Comparison of ENCODE assay signal across 16 cellular contexts in genomic region chr5:80152778-80153177, GRCh38.
A peak's percentile ranks its signal among the peaks of the same experiment; 100 is the strongest.
DNase-seq lines count a peak whose midpoint lies in the region; ATAC-seq and TF ChIP-seq lines count a peak whose summit lies in the region.
"Had no signal": no experiment of that assay in that cellular context is flagged by ENCODE, and none has a peak within 500 bp of the region (broad histone marks: within the 10 kb centered on the region; RNA-seq: fewer than 3 reads in every experiment).

No MANE protein-coding gene starts in this region.

- TF ChIP-seq CTCF in dorsolateral prefrontal cortex (IDR thresholded peaks at IDR 0.05 in 54 of 56, conservative IDR thresholded peaks at IDR 0.05 in 2 of 56; ENCODE audit: low read depth in 1 of 56, partially characterized antibody in 56 of 56): no peak
- TF ChIP-seq CTCF in heart left ventricle (IDR thresholded peaks at IDR 0.05): no peak

- CTCF ChIA-PET in activated CD4-positive, alpha-beta memory T cell treated with anti-CD3 and anti-CD28 coated beads, Interleukin-2, amount 10 ng/mL, durations not matched to agents 7 days and 5 days (lab: Charles Lee): interaction anchor here (0.8 to 1.5 kb wide), 4 partner anchors 16 to 155 kb away, joined by 3 to 4 read pairs (median 4); no protein-coding TSS in a partner anchor

- peaks cover 0 to 43% (median 24%) of the 10 kb centered on the region in 9 donors for H3K36me3 ChIP-seq in heart left ventricle
- H3K36me3 ChIP-seq: thyroid gland had no signal

- intact Hi-C loops in dorsolateral prefrontal cortex (cut with DNase I): loop anchor here (2.0 to 10.0 kb wide), 2 partner anchors 38 to 52 kb away; no protein-coding TSS in a partner anchor
- intact Hi-C loops in heart left ventricle (cut with DNase I): no loop called here

- no peaks in the 10 kb centered on the region for H3K9me3 ChIP-seq in heart left ventricle
- H3K9me3 ChIP-seq: Caco-2, thyroid gland had no signal

- no peaks in the 10 kb centered on the region for H3K9me3 Mint-ChIP-seq in activated CD4-positive, alpha-beta memory T cell treated with anti-CD3 and anti-CD28 coated beads, Interleukin-2, amount 10 ng/mL, durations not matched to agents 7 days and 5 days

- no peak overlapping the region for H3K4me3 Mint-ChIP-seq in activated CD4-positive, alpha-beta memory T cell treated with anti-CD3 and anti-CD28 coated beads, Interleukin-2, amount 10 ng/mL, durations not matched to agents 7 days and 5 days

- ATAC-seq in HG03342 (IDR thresholded peaks at IDR 0.05; ENCODE audit: unreplicated experiment) (no peak), heart left ventricle (no peak), HG02623 (IDR thresholded peaks at IDR 0.05; ENCODE audit: unreplicated experiment) (no peak)

- H3K36me3 Mint-ChIP-seq in activated CD4-positive, alpha-beta memory T cell treated with anti-CD3 and anti-CD28 coated beads, Interleukin-2, amount 10 ng/mL, durations not matched to agents 7 days and 5 days (ENCODE audit: low read depth): peaks cover 75% of the 10 kb centered on the region

- H3K27ac ChIP-seq in dorsolateral prefrontal cortex (peak overlapping the region in 54 of 59 donors; percentile 30 to 92 (median 82)), heart left ventricle (no peak overlapping the region)
- H3K27ac ChIP-seq: PC-9 had no signal

- POLR2A ChIA-PET in activated CD4-positive, alpha-beta memory T cell treated with anti-CD3 and anti-CD28 coated beads, Interleukin-2, amount 10 ng/mL, durations not matched to agents 7 days and 5 days (lab: Charles Lee): interaction anchor here (0.8 to 3.9 kb wide), 6 partner anchors 12 to 103 kb away, joined by 4 to 27 read pairs (median 6); partner anchors contain the start of gene SERINC5

- H3K4me1 ChIP-seq in heart left ventricle: peaks cover 0 to 15% (median 11%) of the 10 kb centered on the region in 12 donors

- no peak overlapping the region for H3K4me3 ChIP-seq in dorsolateral prefrontal cortex
- no peak overlapping the region for H3K4me3 ChIP-seq in heart left ventricle
- H3K4me3 ChIP-seq: PC-9, thyroid gland had no signal

- peak; percentile 9 to 82 (median 56) for DNase-seq in stimulated activated naive CD4-positive, alpha-beta T cell (lab: John Stamatoyannopoulos, UW)
- no peak for DNase-seq in stimulated activated naive CD4-positive, alpha-beta T cell treated with Interleukin-2 at 50 U/mL for 16 hours (lab: John Stamatoyannopoulos, UW)
- DNase-seq in activated CD4-positive, alpha-beta memory T cell treated with anti-CD3 and anti-CD28 coated beads, Interleukin-2, amount 10 ng/mL, durations not matched to agents 7 days and 5 days: no peak
- no peak for DNase-seq in dorsolateral prefrontal cortex
- DNase-seq in heart left ventricle: no peak
- DNase-seq: Caco-2, cerebellar nuclear complex, glutamatergic neuron, KBM-7, NCI-H187 treated with DMSO at 0.1 percent for 48 hours, NCI-H345, PC-9, right cardiac atrium, thyroid gland had no signal

- no peaks in the 10 kb centered on the region for H3K27me3 Mint-ChIP-seq in activated CD4-positive, alpha-beta memory T cell treated with anti-CD3 and anti-CD28 coated beads, Interleukin-2, amount 10 ng/mL, durations not matched to agents 7 days and 5 days

- WGBS in heart left ventricle, 4 donors: 94 to 97% (median 94%) methylated on average over 5 of the region's 5 CpGs

- peaks cover 48% of the 10 kb centered on the region for H3K4me1 Mint-ChIP-seq in activated CD4-positive, alpha-beta memory T cell treated with anti-CD3 and anti-CD28 coated beads, Interleukin-2, amount 10 ng/mL, durations not matched to agents 7 days and 5 days

- no peak for TF ChIP-seq POLR2A in heart left ventricle (IDR thresholded peaks at IDR 0.05)

- peak overlapping the region; percentile 71 for H3K27ac Mint-ChIP-seq in activated CD4-positive, alpha-beta memory T cell treated with anti-CD3 and anti-CD28 coated beads, Interleukin-2, amount 10 ng/mL, durations not matched to agents 7 days and 5 days

- H3K27me3 ChIP-seq in dorsolateral prefrontal cortex (no peaks in the 10 kb centered on the region), heart left ventricle (no peaks in the 10 kb centered on the region)
- H3K27me3 ChIP-seq: thyroid gland had no signal

Comparison
In these comparisons a context has a peak if more than half of its experiments do, and no peak if none do; other contexts are left out.
1. DNase-seq: peak in stimulated activated naive CD4-positive, alpha-beta T cell (6 of 6); none in stimulated activated naive CD4-positive, alpha-beta T cell treated with Interleukin-2 at 50 U/mL for 16 hours (single experiment), activated CD4-positive, alpha-beta memory T cell treated with anti-CD3 and anti-CD28 coated beads, Interleukin-2, amount 10 ng/mL, durations not matched to agents 7 days and 5 days (single experiment), dorsolateral prefrontal cortex (0 of 10) and heart left ventricle (0 of 5).
2. H3K27ac ChIP-seq: peak in dorsolateral prefrontal cortex (54 of 59); none in heart left ventricle (0 of 12).
3. intact Hi-C loops: an anchor here in dorsolateral prefrontal cortex (2.0 to 10.0 kb wide); none called in heart left ventricle.